In the genomic region with DNA sequence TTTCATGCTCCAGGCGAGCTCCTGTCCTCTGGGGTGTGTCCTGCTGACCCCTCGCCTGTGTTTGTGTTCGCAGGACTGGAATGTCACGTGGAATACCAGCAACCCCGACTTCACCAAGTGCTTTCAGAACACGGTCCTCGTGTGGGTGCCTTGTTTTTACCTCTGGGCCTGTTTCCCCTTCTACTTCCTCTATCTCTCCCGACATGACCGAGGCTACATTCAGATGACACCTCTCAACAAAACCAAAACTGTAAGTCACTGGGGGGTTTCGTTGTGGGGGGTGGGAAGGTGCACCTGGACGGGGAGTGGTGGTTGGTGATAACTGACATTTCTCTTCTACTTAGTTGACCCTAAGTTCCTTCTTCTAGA, we compare ENCODE assay signal across 1 cellular context.
TF ChIP-seq lines count a peak whose summit lies in the region.

No MANE protein-coding gene starts in this region.

TF ChIP-seq in GM12878, 131 proteins besides CTCF, POLR2A, EP300 and RAD21 (continued from another document and continues in another):
- no peak for TF ChIP-seq BRCA1 (IDR thresholded peaks at IDR 0.05; ENCODE audit: low read depth, low read length)
- no peak for TF ChIP-seq ZNF24 (IDR thresholded peaks at IDR 0.05)
- TF ChIP-seq FOXM1 (IDR thresholded peaks at IDR 0.05; ENCODE audit: low read depth, low read length) = 0 out of 2 replicates have a peak, but pooled peaks have one; percentile 14
- TF ChIP-seq TCF7 (IDR thresholded peaks at IDR 0.05; ENCODE audit: borderline replicate concordance) = no peak
- TF ChIP-seq ZBED1 (IDR thresholded peaks at IDR 0.05; ENCODE audit: borderline replicate concordance) = peak; percentile 96
- no peak for TF ChIP-seq JUND (IDR thresholded peaks at IDR 0.05; ENCODE audit: low read depth, low read length)
- no peak for TF ChIP-seq ZNF217 (IDR thresholded peaks at IDR 0.05)
- peak; percentile 50; the same call in 1 of the 2 replicates for TF ChIP-seq TBL1XR1 (IDR thresholded peaks at IDR 0.05; ENCODE audit: low read depth, low read length)
- no peak for TF ChIP-seq SMARCA5 (IDR thresholded peaks at IDR 0.05)
- TF ChIP-seq HCFC1 (IDR thresholded peaks at IDR 0.05; ENCODE audit: low read length) = no peak
- TF ChIP-seq ETV6 (conservative IDR thresholded peaks at IDR 0.05 in 1 of 2, IDR thresholded peaks at IDR 0.05 in 1 of 2; ENCODE audit: borderline replicate concordance in 1 of 2, low read depth in 1 of 2) = peak in 1 of 2 experiments; percentile 90; a peak in 2 of 4 replicates
- no peak for TF ChIP-seq SMAD5 (IDR thresholded peaks at IDR 0.05; ENCODE audit: low read depth)
- TF ChIP-seq ZNF274 (IDR thresholded peaks at IDR 0.05; ENCODE audit: insufficient read depth, insufficient read length) = no peak
- TF ChIP-seq PAX5 (IDR thresholded peaks at IDR 0.05; ENCODE audit: borderline replicate concordance, low read depth, low read length) = peak; percentile 67; the same call in 1 of the 2 replicates
- TF ChIP-seq, protein P1, sequence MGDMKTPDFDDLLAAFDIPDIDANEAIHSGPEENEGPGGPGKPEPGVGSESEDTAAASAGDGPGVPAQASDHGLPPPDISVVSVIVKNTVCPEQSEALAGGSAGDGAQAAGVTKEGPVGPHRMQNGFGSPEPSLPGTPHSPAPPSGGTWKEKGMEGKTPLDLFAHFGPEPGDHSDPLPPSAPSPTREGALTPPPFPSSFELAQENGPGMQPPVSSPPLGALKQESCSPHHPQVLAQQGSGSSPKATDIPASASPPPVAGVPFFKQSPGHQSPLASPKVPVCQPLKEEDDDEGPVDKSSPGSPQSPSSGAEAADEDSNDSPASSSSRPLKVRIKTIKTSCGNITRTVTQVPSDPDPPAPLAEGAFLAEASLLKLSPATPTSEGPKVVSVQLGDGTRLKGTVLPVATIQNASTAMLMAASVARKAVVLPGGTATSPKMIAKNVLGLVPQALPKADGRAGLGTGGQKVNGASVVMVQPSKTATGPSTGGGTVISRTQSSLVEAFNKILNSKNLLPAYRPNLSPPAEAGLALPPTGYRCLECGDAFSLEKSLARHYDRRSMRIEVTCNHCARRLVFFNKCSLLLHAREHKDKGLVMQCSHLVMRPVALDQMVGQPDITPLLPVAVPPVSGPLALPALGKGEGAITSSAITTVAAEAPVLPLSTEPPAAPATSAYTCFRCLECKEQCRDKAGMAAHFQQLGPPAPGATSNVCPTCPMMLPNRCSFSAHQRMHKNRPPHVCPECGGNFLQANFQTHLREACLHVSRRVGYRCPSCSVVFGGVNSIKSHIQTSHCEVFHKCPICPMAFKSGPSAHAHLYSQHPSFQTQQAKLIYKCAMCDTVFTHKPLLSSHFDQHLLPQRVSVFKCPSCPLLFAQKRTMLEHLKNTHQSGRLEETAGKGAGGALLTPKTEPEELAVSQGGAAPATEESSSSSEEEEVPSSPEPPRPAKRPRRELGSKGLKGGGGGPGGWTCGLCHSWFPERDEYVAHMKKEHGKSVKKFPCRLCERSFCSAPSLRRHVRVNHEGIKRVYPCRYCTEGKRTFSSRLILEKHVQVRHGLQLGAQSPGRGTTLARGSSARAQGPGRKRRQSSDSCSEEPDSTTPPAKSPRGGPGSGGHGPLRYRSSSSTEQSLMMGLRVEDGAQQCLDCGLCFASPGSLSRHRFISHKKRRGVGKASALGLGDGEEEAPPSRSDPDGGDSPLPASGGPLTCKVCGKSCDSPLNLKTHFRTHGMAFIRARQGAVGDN (IDR thresholded peaks at IDR 0.05) = peak; percentile 87
- TF ChIP-seq, protein P2, sequence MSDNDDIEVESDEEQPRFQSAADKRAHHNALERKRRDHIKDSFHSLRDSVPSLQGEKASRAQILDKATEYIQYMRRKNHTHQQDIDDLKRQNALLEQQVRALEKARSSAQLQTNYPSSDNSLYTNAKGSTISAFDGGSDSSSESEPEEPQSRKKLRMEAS (IDR thresholded peaks at IDR 0.05; ENCODE audit: low read depth, low read length) = no peak
- no peak for TF ChIP-seq STAT1 (conservative IDR thresholded peaks at IDR 0.05)
- TF ChIP-seq SREBF1 (IDR thresholded peaks at IDR 0.05; ENCODE audit: low read length) = no peak
- TF ChIP-seq SUZ12 (IDR thresholded peaks at IDR 0.05; ENCODE audit: unreplicated experiment) = no peak
- TF ChIP-seq ATF7 (IDR thresholded peaks at IDR 0.05; ENCODE audit: low read depth) = peak; percentile 48; the same call in 1 of the 2 replicates
- TF ChIP-seq ZNF622 (IDR thresholded peaks at IDR 0.05) = no peak
- TF ChIP-seq SPI1 (IDR thresholded peaks at IDR 0.05; ENCODE audit: borderline replicate concordance, insufficient read depth, low read depth, low read length) = peak; percentile 61; the same call in 1 of the 2 replicates
- TF ChIP-seq MYC (IDR thresholded peaks at IDR 0.05; ENCODE audit: insufficient read depth, insufficient read length, insufficient replicate concordance, low read length, severe bottlenecking) = no peak
- peak; percentile 44; the same call in 1 of the 2 replicates for TF ChIP-seq CBFB (IDR thresholded peaks at IDR 0.05; ENCODE audit: low read depth)
- no peak for TF ChIP-seq KAT2A (conservative IDR thresholded peaks at IDR 0.05; ENCODE audit: control insufficient read depth, low read depth, low read length)
- TF ChIP-seq, protein P3, sequence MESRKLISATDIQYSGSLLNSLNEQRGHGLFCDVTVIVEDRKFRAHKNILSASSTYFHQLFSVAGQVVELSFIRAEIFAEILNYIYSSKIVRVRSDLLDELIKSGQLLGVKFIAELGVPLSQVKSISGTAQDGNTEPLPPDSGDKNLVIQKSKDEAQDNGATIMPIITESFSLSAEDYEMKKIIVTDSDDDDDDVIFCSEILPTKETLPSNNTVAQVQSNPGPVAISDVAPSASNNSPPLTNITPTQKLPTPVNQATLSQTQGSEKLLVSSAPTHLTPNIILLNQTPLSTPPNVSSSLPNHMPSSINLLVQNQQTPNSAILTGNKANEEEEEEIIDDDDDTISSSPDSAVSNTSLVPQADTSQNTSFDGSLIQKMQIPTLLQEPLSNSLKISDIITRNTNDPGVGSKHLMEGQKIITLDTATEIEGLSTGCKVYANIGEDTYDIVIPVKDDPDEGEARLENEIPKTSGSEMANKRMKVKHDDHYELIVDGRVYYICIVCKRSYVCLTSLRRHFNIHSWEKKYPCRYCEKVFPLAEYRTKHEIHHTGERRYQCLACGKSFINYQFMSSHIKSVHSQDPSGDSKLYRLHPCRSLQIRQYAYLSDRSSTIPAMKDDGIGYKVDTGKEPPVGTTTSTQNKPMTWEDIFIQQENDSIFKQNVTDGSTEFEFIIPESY (IDR thresholded peaks at IDR 0.05) = no peak
- peak; percentile 42; the same call in 1 of the 2 replicates for TF ChIP-seq RAD51 (IDR thresholded peaks at IDR 0.05)
- TF ChIP-seq, protein P4, sequence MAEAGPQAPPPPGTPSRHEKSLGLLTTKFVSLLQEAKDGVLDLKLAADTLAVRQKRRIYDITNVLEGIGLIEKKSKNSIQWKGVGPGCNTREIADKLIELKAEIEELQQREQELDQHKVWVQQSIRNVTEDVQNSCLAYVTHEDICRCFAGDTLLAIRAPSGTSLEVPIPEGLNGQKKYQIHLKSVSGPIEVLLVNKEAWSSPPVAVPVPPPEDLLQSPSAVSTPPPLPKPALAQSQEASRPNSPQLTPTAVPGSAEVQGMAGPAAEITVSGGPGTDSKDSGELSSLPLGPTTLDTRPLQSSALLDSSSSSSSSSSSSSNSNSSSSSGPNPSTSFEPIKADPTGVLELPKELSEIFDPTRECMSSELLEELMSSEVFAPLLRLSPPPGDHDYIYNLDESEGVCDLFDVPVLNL (IDR thresholded peaks at IDR 0.05; ENCODE audit: low read depth, low read length) = no peak
- TF ChIP-seq CEBPB (IDR thresholded peaks at IDR 0.05; ENCODE audit: borderline replicate concordance in 1 of 2, low read depth in 2 of 2, low read length in 2 of 2) = no peak
- TF ChIP-seq, protein P5, sequence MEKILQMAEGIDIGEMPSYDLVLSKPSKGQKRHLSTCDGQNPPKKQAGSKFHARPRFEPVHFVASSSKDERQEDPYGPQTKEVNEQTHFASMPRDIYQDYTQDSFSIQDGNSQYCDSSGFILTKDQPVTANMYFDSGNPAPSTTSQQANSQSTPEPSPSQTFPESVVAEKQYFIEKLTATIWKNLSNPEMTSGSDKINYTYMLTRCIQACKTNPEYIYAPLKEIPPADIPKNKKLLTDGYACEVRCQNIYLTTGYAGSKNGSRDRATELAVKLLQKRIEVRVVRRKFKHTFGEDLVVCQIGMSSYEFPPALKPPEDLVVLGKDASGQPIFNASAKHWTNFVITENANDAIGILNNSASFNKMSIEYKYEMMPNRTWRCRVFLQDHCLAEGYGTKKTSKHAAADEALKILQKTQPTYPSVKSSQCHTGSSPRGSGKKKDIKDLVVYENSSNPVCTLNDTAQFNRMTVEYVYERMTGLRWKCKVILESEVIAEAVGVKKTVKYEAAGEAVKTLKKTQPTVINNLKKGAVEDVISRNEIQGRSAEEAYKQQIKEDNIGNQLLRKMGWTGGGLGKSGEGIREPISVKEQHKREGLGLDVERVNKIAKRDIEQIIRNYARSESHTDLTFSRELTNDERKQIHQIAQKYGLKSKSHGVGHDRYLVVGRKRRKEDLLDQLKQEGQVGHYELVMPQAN (conservative IDR thresholded peaks at IDR 0.05) = no peak
- TF ChIP-seq, protein P6, sequence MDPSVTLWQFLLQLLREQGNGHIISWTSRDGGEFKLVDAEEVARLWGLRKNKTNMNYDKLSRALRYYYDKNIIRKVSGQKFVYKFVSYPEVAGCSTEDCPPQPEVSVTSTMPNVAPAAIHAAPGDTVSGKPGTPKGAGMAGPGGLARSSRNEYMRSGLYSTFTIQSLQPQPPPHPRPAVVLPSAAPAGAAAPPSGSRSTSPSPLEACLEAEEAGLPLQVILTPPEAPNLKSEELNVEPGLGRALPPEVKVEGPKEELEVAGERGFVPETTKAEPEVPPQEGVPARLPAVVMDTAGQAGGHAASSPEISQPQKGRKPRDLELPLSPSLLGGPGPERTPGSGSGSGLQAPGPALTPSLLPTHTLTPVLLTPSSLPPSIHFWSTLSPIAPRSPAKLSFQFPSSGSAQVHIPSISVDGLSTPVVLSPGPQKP (IDR thresholded peaks at IDR 0.05; ENCODE audit: low read depth, low read length) = no peak
- peak; percentile 91 for TF ChIP-seq TCF3 (IDR thresholded peaks at IDR 0.05; ENCODE audit: borderline replicate concordance, insufficient read depth, low read depth, low read length)
- TF ChIP-seq GABPA (IDR thresholded peaks at IDR 0.05; ENCODE audit: low read depth) = no peak
- TF ChIP-seq ZZZ3 (IDR thresholded peaks at IDR 0.05; ENCODE audit: control insufficient read depth, insufficient read length, low read depth) = no peak
- TF ChIP-seq, protein P7, sequence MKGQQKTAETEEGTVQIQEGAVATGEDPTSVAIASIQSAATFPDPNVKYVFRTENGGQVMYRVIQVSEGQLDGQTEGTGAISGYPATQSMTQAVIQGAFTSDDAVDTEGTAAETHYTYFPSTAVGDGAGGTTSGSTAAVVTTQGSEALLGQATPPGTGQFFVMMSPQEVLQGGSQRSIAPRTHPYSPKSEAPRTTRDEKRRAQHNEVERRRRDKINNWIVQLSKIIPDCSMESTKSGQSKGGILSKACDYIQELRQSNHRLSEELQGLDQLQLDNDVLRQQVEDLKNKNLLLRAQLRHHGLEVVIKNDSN (IDR thresholded peaks at IDR 0.05; ENCODE audit: borderline replicate concordance, extremely low read length, insufficient read depth, low read depth, low read length) = no peak
- TF ChIP-seq CHD4 (IDR thresholded peaks at IDR 0.05) = no peak
- TF ChIP-seq, protein P8, sequence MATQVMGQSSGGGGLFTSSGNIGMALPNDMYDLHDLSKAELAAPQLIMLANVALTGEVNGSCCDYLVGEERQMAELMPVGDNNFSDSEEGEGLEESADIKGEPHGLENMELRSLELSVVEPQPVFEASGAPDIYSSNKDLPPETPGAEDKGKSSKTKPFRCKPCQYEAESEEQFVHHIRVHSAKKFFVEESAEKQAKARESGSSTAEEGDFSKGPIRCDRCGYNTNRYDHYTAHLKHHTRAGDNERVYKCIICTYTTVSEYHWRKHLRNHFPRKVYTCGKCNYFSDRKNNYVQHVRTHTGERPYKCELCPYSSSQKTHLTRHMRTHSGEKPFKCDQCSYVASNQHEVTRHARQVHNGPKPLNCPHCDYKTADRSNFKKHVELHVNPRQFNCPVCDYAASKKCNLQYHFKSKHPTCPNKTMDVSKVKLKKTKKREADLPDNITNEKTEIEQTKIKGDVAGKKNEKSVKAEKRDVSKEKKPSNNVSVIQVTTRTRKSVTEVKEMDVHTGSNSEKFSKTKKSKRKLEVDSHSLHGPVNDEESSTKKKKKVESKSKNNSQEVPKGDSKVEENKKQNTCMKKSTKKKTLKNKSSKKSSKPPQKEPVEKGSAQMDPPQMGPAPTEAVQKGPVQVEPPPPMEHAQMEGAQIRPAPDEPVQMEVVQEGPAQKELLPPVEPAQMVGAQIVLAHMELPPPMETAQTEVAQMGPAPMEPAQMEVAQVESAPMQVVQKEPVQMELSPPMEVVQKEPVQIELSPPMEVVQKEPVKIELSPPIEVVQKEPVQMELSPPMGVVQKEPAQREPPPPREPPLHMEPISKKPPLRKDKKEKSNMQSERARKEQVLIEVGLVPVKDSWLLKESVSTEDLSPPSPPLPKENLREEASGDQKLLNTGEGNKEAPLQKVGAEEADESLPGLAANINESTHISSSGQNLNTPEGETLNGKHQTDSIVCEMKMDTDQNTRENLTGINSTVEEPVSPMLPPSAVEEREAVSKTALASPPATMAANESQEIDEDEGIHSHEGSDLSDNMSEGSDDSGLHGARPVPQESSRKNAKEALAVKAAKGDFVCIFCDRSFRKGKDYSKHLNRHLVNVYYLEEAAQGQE (IDR thresholded peaks at IDR 0.05; ENCODE audit: low read depth, low read length) = no peak
- TF ChIP-seq DPF2 (IDR thresholded peaks at IDR 0.05) = no peak; the same call in 1 of the 2 replicates
- TF ChIP-seq SIX5 (IDR thresholded peaks at IDR 0.05; ENCODE audit: low read depth, low read length, severe bottlenecking) = no peak
- TF ChIP-seq, protein P9, sequence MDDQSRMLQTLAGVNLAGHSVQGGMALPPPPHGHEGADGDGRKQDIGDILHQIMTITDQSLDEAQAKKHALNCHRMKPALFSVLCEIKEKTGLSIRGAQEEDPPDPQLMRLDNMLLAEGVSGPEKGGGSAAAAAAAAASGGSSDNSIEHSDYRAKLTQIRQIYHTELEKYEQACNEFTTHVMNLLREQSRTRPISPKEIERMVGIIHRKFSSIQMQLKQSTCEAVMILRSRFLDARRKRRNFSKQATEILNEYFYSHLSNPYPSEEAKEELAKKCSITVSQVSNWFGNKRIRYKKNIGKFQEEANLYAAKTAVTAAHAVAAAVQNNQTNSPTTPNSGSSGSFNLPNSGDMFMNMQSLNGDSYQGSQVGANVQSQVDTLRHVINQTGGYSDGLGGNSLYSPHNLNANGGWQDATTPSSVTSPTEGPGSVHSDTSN (IDR thresholded peaks at IDR 0.05; ENCODE audit: insufficient replicate concordance, low read depth, low read length) = no peak
- TF ChIP-seq POU2F2 (IDR thresholded peaks at IDR 0.05; ENCODE audit: borderline replicate concordance, low read depth, low read length) = 0 out of 3 replicates have a peak, but pooled peaks have one; percentile 24
- TF ChIP-seq MEF2A (IDR thresholded peaks at IDR 0.05; ENCODE audit: insufficient read depth, low read depth, low read length) = 0 out of 2 replicates have a peak, but pooled peaks have one; percentile 9
- no peak for TF ChIP-seq NRF1 (conservative IDR thresholded peaks at IDR 0.05; ENCODE audit: low read depth, low read length)
- peak; percentile 41 to 54 for TF ChIP-seq BHLHE40 (IDR thresholded peaks at IDR 0.05; ENCODE audit: borderline replicate concordance in 1 of 2, low read depth in 2 of 2, low read length in 1 of 2)
